Comparison of ENCODE assay signal across 23 cellular contexts in genomic region chr5:36537729-36538128, GRCh38.
"Had no signal": no experiment of that assay in that cellular context is flagged by ENCODE, and none has a peak within 500 bp of the region (broad histone marks: within the 10 kb centered on the region; RNA-seq: fewer than 3 reads in every experiment).

No MANE protein-coding gene starts in this region.

- H3K4me1 ChIP-seq: foreskin keratinocyte, thyroid gland had no signal

- H3K9me3 Mint-ChIP-seq: activated CD4-positive, alpha-beta memory T cell treated with anti-CD3 and anti-CD28 coated beads for 36 hours; activated naive CD4-positive, alpha-beta T cell treated with anti-CD3 and anti-CD28 coated beads for 36 hours; activated naive CD8-positive, alpha-beta T cell treated with anti-CD3 and anti-CD28 coated beads, Interleukin-2, amount 10 ng/mL, durations not matched to agents 7 days and 5 days; activated T-cell treated with anti-CD3 and anti-CD28 coated beads, Interleukin-2, amount 50 U/mL, for 72 hours; memory B cell; nephron progenitor cell; stimulated activated naive CD8-positive, alpha-beta T cell treated with anti-CD3 and anti-CD28 coated beads, Interleukin-15, Interleukin-2, amounts not matched to agents 100 ng/mL and 50 ng/mL, for 24 hours had no signal

- DNase-seq: activated CD4-positive, alpha-beta memory T cell treated with anti-CD3 and anti-CD28 coated beads for 36 hours; activated CD4-positive, alpha-beta T cell treated with anti-CD3 and anti-CD28 coated beads for 48 hours; activated effector memory CD4-positive, alpha-beta T cell treated with Interleukin-2 at 50 U/mL for 16 hours; activated naive CD4-positive, alpha-beta T cell treated with anti-CD3 and anti-CD28 coated beads for 36 hours; activated naive CD8-positive, alpha-beta T cell treated with anti-CD3 and anti-CD28 coated beads, Interleukin-2, amount 10 ng/mL, durations not matched to agents 7 days and 5 days; activated T-cell treated with anti-CD3 and anti-CD28 coated beads, Interleukin-2, amount 50 U/mL, for 72 hours; amniotic stem cell; central memory CD4-positive, alpha-beta T cell; dermis blood vessel endothelial cell; effector CD8-positive, alpha-beta T cell; foreskin keratinocyte; hippocampal formation; nephron progenitor cell; occipital lobe; posterior cingulate gyrus; stimulated activated CD4-positive, alpha-beta T cell treated with anti-CD3 and anti-CD28 coated beads, Interleukin-12 subunit alpha, Interleukin-12 subunit beta, amount 100 ng/mL, for 4 hours; stimulated activated CD4-positive, alpha-beta T cell treated with anti-CD3 and anti-CD28 coated beads, Interleukin-4, amount 100 ng/mL, for 4 hours; substantia nigra; SW 1271; T-helper 2 cell; thyroid gland had no signal

- H3K4me1 Mint-ChIP-seq: activated naive CD8-positive, alpha-beta T cell treated with anti-CD3 and anti-CD28 coated beads, Interleukin-2, amount 10 ng/mL, durations not matched to agents 7 days and 5 days; memory B cell; nephron progenitor cell had no signal

- H3K36me3 Mint-ChIP-seq: activated CD4-positive, alpha-beta memory T cell treated with anti-CD3 and anti-CD28 coated beads for 36 hours; activated naive CD8-positive, alpha-beta T cell treated with anti-CD3 and anti-CD28 coated beads, Interleukin-2, amount 10 ng/mL, durations not matched to agents 7 days and 5 days; memory B cell had no signal

- H3K27me3 ChIP-seq: foreskin keratinocyte, thyroid gland had no signal

- H3K27ac Mint-ChIP-seq: activated CD4-positive, alpha-beta memory T cell treated with anti-CD3 and anti-CD28 coated beads for 36 hours; activated naive CD4-positive, alpha-beta T cell treated with anti-CD3 and anti-CD28 coated beads for 36 hours; activated naive CD8-positive, alpha-beta T cell treated with anti-CD3 and anti-CD28 coated beads, Interleukin-2, amount 10 ng/mL, durations not matched to agents 7 days and 5 days; activated T-cell treated with anti-CD3 and anti-CD28 coated beads, Interleukin-2, amount 50 U/mL, for 72 hours; memory B cell; nephron progenitor cell; stimulated activated naive CD8-positive, alpha-beta T cell treated with anti-CD3 and anti-CD28 coated beads, Interleukin-15, Interleukin-2, amounts not matched to agents 100 ng/mL and 50 ng/mL, for 24 hours had no signal

- H3K27ac ChIP-seq: foreskin keratinocyte, thyroid gland had no signal

- ATAC-seq: activated T-cell treated with anti-CD3 and anti-CD28 coated beads, Interleukin-2, amount 50 U/mL, for 72 hours; foreskin keratinocyte had no signal

- H3K9me3 ChIP-seq: thyroid gland had no signal

- H3K4me3 Mint-ChIP-seq: activated CD4-positive, alpha-beta memory T cell treated with anti-CD3 and anti-CD28 coated beads for 36 hours; activated naive CD4-positive, alpha-beta T cell treated with anti-CD3 and anti-CD28 coated beads for 36 hours; activated naive CD8-positive, alpha-beta T cell treated with anti-CD3 and anti-CD28 coated beads, Interleukin-2, amount 10 ng/mL, durations not matched to agents 7 days and 5 days; activated T-cell treated with anti-CD3 and anti-CD28 coated beads, Interleukin-2, amount 50 U/mL, for 72 hours; memory B cell; nephron progenitor cell; stimulated activated naive CD8-positive, alpha-beta T cell treated with anti-CD3 and anti-CD28 coated beads, Interleukin-15, Interleukin-2, amounts not matched to agents 100 ng/mL and 50 ng/mL, for 24 hours had no signal

- H3K4me3 ChIP-seq: thyroid gland had no signal

- H3K36me3 ChIP-seq: thyroid gland had no signal
